Comparison of ENCODE assay signal across 24 cellular contexts in genomic region chr7:47634273-47634672, GRCh38. TPM values are rescaled to one million over a fixed set of nuclear protein-coding genes. Genes with fewer than 3 reads are reported as not detected.
A peak's percentile ranks its signal among the peaks of the same experiment; 100 is the strongest.
DNase-seq lines count a peak whose midpoint lies in the region; ATAC-seq, FAIRE-seq and TF ChIP-seq lines count a peak whose summit lies in the region.
"Had no signal": no experiment of that assay in that cellular context is flagged by ENCODE, and none has a peak within 500 bp of the region (broad histone marks: within the 10 kb centered on the region; RNA-seq: fewer than 3 reads in every experiment).

No MANE protein-coding gene starts in this region.

- BruUV-seq in HepG2 (replicated peaks; lab: Mats Ljungman, UMichigan) (no TSS peak), Panc1 (replicated peaks; lab: Mats Ljungman, UMichigan) (TSS peak; percentile 96)

- H2AFZ ChIP-seq in HepG2 (ENCODE audit: low read length) = no peak overlapping the region
- no peak overlapping the region for H2AFZ ChIP-seq in mesenchymal stem cell (ENCODE audit: low read depth, low read length)

- no peak overlapping the region for H3K14ac ChIP-seq in mesenchymal stem cell (ENCODE audit: low read length in 2 of 2)

- ATAC-seq in HepG2 (no peak), right lobe of liver (no peak), Panc1 (no peak), GM18498 (IDR thresholded peaks at IDR 0.05; ENCODE audit: unreplicated experiment) (no peak)
- ATAC-seq: activated CD4-positive, alpha-beta T cell treated with anti-CD3 and anti-CD28 coated beads for 36 hours; GM12878; K562 had no signal

- H2AK5ac ChIP-seq in mesenchymal stem cell (ENCODE audit: low read length, severe bottlenecking) = peak overlapping the region; percentile 29

- peak overlapping the region; percentile 11 to 95 for H2BK12ac ChIP-seq in mesenchymal stem cell (ENCODE audit: low read length in 2 of 2)

- no peak overlapping the region for H2BK5ac ChIP-seq in mesenchymal stem cell (ENCODE audit: low read depth, low read length, poor library complexity, severe bottlenecking)

- TF ChIP-seq EP300 in HepG2 (IDR thresholded peaks at IDR 0.05; ENCODE audit: low read depth in 2 of 2, low read length in 2 of 2) (no peak), HepG2 (CRISPR knock-in tag; IDR thresholded peaks at IDR 0.05; ENCODE audit: borderline replicate concordance) (no peak)

- H3K27ac ChIP-seq in HepG2 (ENCODE audit: extremely low read length, insufficient read depth, low read length) = no peak overlapping the region
- H3K27ac ChIP-seq in right lobe of liver = no peak overlapping the region
- H3K27ac ChIP-seq in Panc1 (ENCODE audit: low read length) = peak overlapping the region; percentile 96
- H3K27ac ChIP-seq in mesenchymal stem cell (ENCODE audit: low read length, poor library complexity, severe bottlenecking) = no peak overlapping the region
- H3K27ac ChIP-seq: lower lobe of right lung had no signal

- intact Hi-C loops in HepG2 (cut with micrococcal nuclease; ENCODE audit: unreplicated experiment) (loop anchor here (2.0 kb wide), 2 partner anchors 23 to 41 kb away; no protein-coding TSS in a partner anchor), right lobe of liver (cut with DNase I) (no loop called here), Panc1 (cut with micrococcal nuclease; ENCODE audit: unreplicated experiment) (loop anchor here (10.0 kb wide), 2 partner anchors 151 to 181 kb away; no protein-coding TSS in a partner anchor)

- no peak for TF ChIP-seq POLR2A in HepG2 (IDR thresholded peaks at IDR 0.05; ENCODE audit: insufficient read depth in 1 of 2, low read depth in 2 of 2, low read length in 2 of 2)
- TF ChIP-seq POLR2A in right lobe of liver (IDR thresholded peaks at IDR 0.05) = no peak

- no peak for FAIRE-seq in HepG2 (lab: Jason Lieb, UNC)
- FAIRE-seq: frontal cortex, GM12878, K562 had no signal

- H4K8ac ChIP-seq in mesenchymal stem cell (ENCODE audit: low read length) = peak overlapping the region; percentile 56

- in situ Hi-C loops in HepG2 (cut with HindIII; ENCODE audit: extremely low pct_ligation_motif_present, low pct_unique_long_range_greater_than_20kb) = no loop called here
- in situ Hi-C loops in Panc1 (cut with HindIII; ENCODE audit: low pct_unique_long_range_greater_than_20kb, low sequenced_read_pairs) = no loop called here

- no peak for TF ChIP-seq CTCF in HepG2 (CRISPR knock-in tag; IDR thresholded peaks at IDR 0.05)
- TF ChIP-seq CTCF in right lobe of liver (IDR thresholded peaks at IDR 0.05) = no peak
- no peak for TF ChIP-seq CTCF in Panc1 (IDR thresholded peaks at IDR 0.05)

- peak overlapping the region in 1 of 2 experiments; percentile 69 for H3K4ac ChIP-seq in mesenchymal stem cell (ENCODE audit: low read depth in 1 of 2, low read length in 2 of 2)

- H3K9me3 ChIP-seq in HepG2 (ENCODE audit: low read length) = no peaks in the 10 kb centered on the region
- H3K9me3 ChIP-seq in right lobe of liver = no peaks in the 10 kb centered on the region
- no peaks in the 10 kb centered on the region for H3K9me3 ChIP-seq in Panc1 (ENCODE audit: control insufficient read depth, insufficient read depth, low read depth, low read length)
- H3K9me3 ChIP-seq in mesenchymal stem cell (ENCODE audit: control insufficient read depth, low read length) = no peaks in the 10 kb centered on the region
- H3K9me3 ChIP-seq: esophagus muscularis mucosa, lower lobe of right lung had no signal

- H3K23ac ChIP-seq in mesenchymal stem cell (ENCODE audit: low read length in 2 of 2) = peak overlapping the region in 1 of 2 experiments; percentile 18

- WGBS in HepG2 (ENCODE audit: low lambda C conversion rate) = 38% methylated on average over 2 of the region's 2 CpGs
- 100% methylated on average over 1 of the region's 2 CpGs for WGBS in right lobe of liver (ENCODE audit: insufficient coverage, low coverage, low lambda C conversion rate, missing lambda C conversion rate)
- WGBS in mesenchymal stem cell = 100% methylated on average over 2 of the region's 2 CpGs

- H3K27me3 ChIP-seq in HepG2 (ENCODE audit: control insufficient read depth in 1 of 2, insufficient read depth in 2 of 2, low read length in 2 of 2) (no peaks in the 10 kb centered on the region), right lobe of liver (no peaks in the 10 kb centered on the region), Panc1 (ENCODE audit: control insufficient read depth, insufficient read depth, low read length) (no peaks in the 10 kb centered on the region), mesenchymal stem cell (ENCODE audit: control insufficient read depth in 1 of 2, insufficient read depth in 1 of 2, low read length in 2 of 2) (peaks cover 0 to 51% of the 10 kb centered on the region in 2 experiments)
- H3K27me3 ChIP-seq: esophagus muscularis mucosa had no signal

- CTCF ChIA-PET in HepG2 (lab: Yijun Ruan, JAX; ENCODE audit: low intra/inter-chr PET ratio, low total read pairs) (no interaction called here), Panc1 (lab: Charles Lee) (interaction anchor here (1.2 kb wide), 1 partner anchor 53 kb away, joined by 9 read pairs; the partner anchor contains the start of gene TNS3)

- peak overlapping the region in 1 of 2 experiments; percentile 51 for H3K18ac ChIP-seq in mesenchymal stem cell (ENCODE audit: low read depth in 1 of 2, low read length in 2 of 2)

- H3K79me2 ChIP-seq in HepG2 (ENCODE audit: insufficient read depth, low read length) = no peaks in the 10 kb centered on the region

- H3K4me1 ChIP-seq in HepG2 (ENCODE audit: insufficient read depth, low read length) (peaks cover 55% of the 10 kb centered on the region), right lobe of liver (no peaks in the 10 kb centered on the region), Panc1 (ENCODE audit: control insufficient read depth, insufficient read depth, low read length) (peaks cover 72% of the 10 kb centered on the region), mesenchymal stem cell (ENCODE audit: control insufficient read depth, insufficient read depth, low read depth, low read length) (peaks cover 17% of the 10 kb centered on the region)

- no peak for DNase-seq in HepG2 (ENCODE audit: low spot score)
- no peak for DNase-seq in right lobe of liver
- no peak for DNase-seq in Panc1 (ENCODE audit: low read depth, low spot score)
- DNase-seq in mesenchymal stem cell = no peak
- no peak for DNase-seq in kidney glomerular epithelial cell (lab: John Stamatoyannopoulos, UW)
- no peak for DNase-seq in stimulated activated naive CD4-positive, alpha-beta T cell treated with Interleukin-2 at 50 U/mL for 16 hours (lab: John Stamatoyannopoulos, UW)
- DNase-seq in GDM1 (lab: John Stamatoyannopoulos, UW) = no peak
- DNase-seq: ACHN; activated CD4-positive, alpha-beta T cell treated with anti-CD3 and anti-CD28 coated beads for 36 hours; activated CD8-positive, alpha-beta memory T cell treated with anti-CD3 and anti-CD28 coated beads for 24 hours; activated T-cell treated with anti-CD3 and anti-CD28 coated beads, Interleukin-2, amount 50 U/mL, for 24 hours; amygdala; effector CD8-positive, alpha-beta T cell; hippocampal formation; lower lobe of right lung; NCI-H1694 treated with DMSO at 0.1 percent for 48 hours; NCI-H226; nucleus accumbens; stimulated activated CD8-positive, alpha-beta memory T cell treated with anti-CD3 and anti-CD28 coated beads, Interleukin-4, amount 100 ng/mL, for 48 hours had no signal

- TF ChIP-seq RAD21 in HepG2 (CRISPR knock-in tag; IDR thresholded peaks at IDR 0.05) = no peak

- no peaks in the 10 kb centered on the region for H3K79me1 ChIP-seq in mesenchymal stem cell (replicated peaks; ENCODE audit: low read length, poor library complexity, severe bottlenecking)

- no peak overlapping the region for H3K4me3 ChIP-seq in HepG2 (replicated peaks in 1 of 3; ENCODE audit: insufficient read depth in 1 of 3, low read depth in 2 of 3, low read length in 3 of 3)
- no peak overlapping the region for H3K4me3 ChIP-seq in right lobe of liver
- H3K4me3 ChIP-seq in Panc1 (ENCODE audit: low read depth in 2 of 2, low read length in 2 of 2) = peak overlapping the region in 1 of 2 experiments; percentile 53; a peak in 2 of 4 replicates
- H3K4me3 ChIP-seq in mesenchymal stem cell (ENCODE audit: insufficient read depth in 1 of 2, low read depth in 1 of 2, low read length in 2 of 2) = no peak overlapping the region
- H3K4me3 ChIP-seq: esophagus muscularis mucosa, GM12878, K562, lower lobe of right lung had no signal

- H3K4me2 ChIP-seq in HepG2 (ENCODE audit: low read depth, low read length) = peak overlapping the region; percentile 95
- no peak overlapping the region for H3K4me2 ChIP-seq in mesenchymal stem cell (ENCODE audit: low read length, poor library complexity, severe bottlenecking)

- no peaks in the 10 kb centered on the region for H4K20me1 ChIP-seq in HepG2 (ENCODE audit: insufficient read depth, low read length)

- H4K91ac ChIP-seq in mesenchymal stem cell (ENCODE audit: low read length) = peak overlapping the region; percentile 44

- H2BK120ac ChIP-seq in mesenchymal stem cell (ENCODE audit: low read depth, low read length) = no peak overlapping the region

- peak overlapping the region; percentile 34 for H2BK15ac ChIP-seq in mesenchymal stem cell (ENCODE audit: low read depth, poor library complexity, severe bottlenecking)

- POLR2A ChIA-PET in HepG2 (lab: Yijun Ruan, JAX) (interaction anchor here (1.2 to 2.7 kb wide), 6 partner anchors 8 to 129 kb away, joined by 3 to 19 read pairs (median 8); partner anchors contain the start of gene TNS3), Panc1 (lab: Charles Lee) (no interaction called here)

- H3K9ac ChIP-seq in HepG2 (ENCODE audit: insufficient read depth, low read depth, low read length) = no peak overlapping the region
- no peak overlapping the region for H3K9ac ChIP-seq in mesenchymal stem cell (ENCODE audit: low read length)

- no peaks in the 10 kb centered on the region for H3K36me3 ChIP-seq in HepG2 (replicated peaks in 1 of 2; ENCODE audit: control insufficient read depth in 1 of 2, insufficient read depth in 2 of 2, low read length in 2 of 2)
- H3K36me3 ChIP-seq in right lobe of liver = no peaks in the 10 kb centered on the region
- no peaks in the 10 kb centered on the region for H3K36me3 ChIP-seq in Panc1 (ENCODE audit: control insufficient read depth, insufficient read depth, low read length)
- no peaks in the 10 kb centered on the region for H3K36me3 ChIP-seq in mesenchymal stem cell (ENCODE audit: control insufficient read depth in 1 of 2, insufficient read depth in 2 of 2, low read depth in 1 of 2, low read length in 2 of 2)
- H3K36me3 ChIP-seq: esophagus muscularis mucosa, lower lobe of right lung had no signal

RNA-seq across cellular contexts. Expression of gene TNS3, which starts 52.4 kb away (rescaled TPM):
- total RNA-seq in HepG2 (2016; rRNA removed; fragmentation: Illumina TruSeq; extraction: Trizol) (51.3 and 55.7 TPM in 2 replicates), right lobe of liver (10 to 100 TPM; 51.2 to 95.0 (median 58.4) TPM), Panc1 (2021; ENCODE audit: unreplicated experiment) (533 TPM)
- 14.9 and 19.1 TPM in 2 replicates for total RNA-seq in HepG2 (2016; cell fraction: cytosol; rRNA removed; fragmentation: Illumina TruSeq; extraction: Trizol; ENCODE audit: low read depth)
- total RNA-seq in HepG2 (2016; cell fraction: insoluble cytoplasmic fraction; rRNA removed; fragmentation: Illumina TruSeq; extraction: Trizol) = 45.5 and 52.6 TPM in 2 replicates
- 16.6 and 16.8 TPM in 2 replicates for total RNA-seq in HepG2 (2016; cell fraction: membrane; rRNA removed; fragmentation: Illumina TruSeq; extraction: Trizol)
- 72.4 and 83.0 TPM in 2 replicates for total RNA-seq in HepG2 (2016; cell fraction: nucleus; rRNA removed; fragmentation: Illumina TruSeq; extraction: Trizol)
- 52.9 and 55.1 TPM in 2 replicates for polyA plus RNA-seq in HepG2 (2011; rRNA removed)
- 28.4 and 33.2 TPM in 2 replicates for polyA plus RNA-seq in HepG2 (2011; cell fraction: cytosol; rRNA removed)
- 76.4 and 98.4 TPM in 2 replicates for polyA plus RNA-seq in HepG2 (2011; cell fraction: nucleus; rRNA removed)
- 48.6 and 60.6 TPM in 2 replicates for polyA plus RNA-seq in HepG2 (2012)
- polyA plus RNA-seq in HepG2 (2016; cell fraction: cytosol; fragmentation: Illumina TruSeq; extraction: Trizol; ENCODE audit: low read depth) = 1.6 and 1.9 TPM in 2 replicates
- 32.3 and 39.6 TPM in 2 replicates for polyA plus RNA-seq in HepG2 (2016; cell fraction: insoluble cytoplasmic fraction; fragmentation: Illumina TruSeq; extraction: Trizol; ENCODE audit: low read depth)
- polyA plus RNA-seq in HepG2 (2016; cell fraction: membrane; fragmentation: Illumina TruSeq; extraction: Trizol; ENCODE audit: low read depth) = 3.7 and 4.3 TPM in 2 replicates
- polyA plus RNA-seq in HepG2 (2016; cell fraction: nucleus; fragmentation: Illumina TruSeq; extraction: Trizol; ENCODE audit: insufficient read depth, low read depth) = 56.5 and 64.9 TPM in 2 replicates
- 29.7 and 302 TPM in 2 replicates for polyA minus RNA-seq in HepG2 (2011; rRNA and poly(A)+ RNA removed; ENCODE audit: low replicate concordance)
- 53.8 and 56.5 TPM in 2 replicates for polyA minus RNA-seq in HepG2 (2011; cell fraction: cytosol; rRNA and poly(A)+ RNA removed)
- polyA minus RNA-seq in HepG2 (2011; cell fraction: nucleus; rRNA and poly(A)+ RNA removed) = 139 and 170 TPM in 2 replicates
- 322 TPM for polyA plus RNA-seq in Panc1 (2012; ENCODE audit: insufficient read length)
- polyA plus RNA-seq in mesenchymal stem cell (2013, experiment 1 of 2) = 142 TPM
- polyA plus RNA-seq in mesenchymal stem cell (2013, experiment 2 of 2) = 136 TPM
- polyA plus RNA-seq: K562 had no signal

Comparison
In these comparisons a context has a peak if more than half of its experiments do, and no peak if none do; other contexts are left out.
1. intact Hi-C loops: an anchor here in HepG2 (2.0 kb wide) and Panc1 (10.0 kb wide); none called in right lobe of liver.